ENCODE assay signal across 18 cellular contexts in genomic region chr5:31096238-31096865, GRCh38.
DNase-seq lines count a peak whose midpoint lies in the region; ATAC-seq, FAIRE-seq and TF ChIP-seq lines count a peak whose summit lies in the region.
"Had no signal": no experiment of that assay in that cellular context is flagged by ENCODE, and none has a peak within 500 bp of the region (broad histone marks: within the 10 kb centered on the region; RNA-seq: fewer than 3 reads in every experiment).

No MANE protein-coding gene starts in this region.

- H3K4me1 ChIP-seq in H1 (replicated peaks in 1 of 4; ENCODE audit: control insufficient read depth in 3 of 4, insufficient read depth in 4 of 4, low read length in 3 of 4), result no peaks in the 10 kb centered on the region
- H3K4me1 ChIP-seq: colonic mucosa had no signal

- H3K4me3 ChIP-seq in H1 (ENCODE audit: extremely low read depth in 1 of 4, insufficient read depth in 2 of 4, low read depth in 3 of 4, low read length in 4 of 4), result no peak overlapping the region
- H3K4me3 ChIP-seq: colonic mucosa had no signal

- no peaks in the 10 kb centered on the region for H3K27me3 Mint-ChIP-seq in mesothelial cell of epicardium (ENCODE audit: low read depth)
- H3K27me3 Mint-ChIP-seq: stimulated activated naive CD8-positive, alpha-beta T cell treated with anti-CD3 and anti-CD28 coated beads, Interleukin-15, amount 100 ng/mL, for 72 hours had no signal

- no peak overlapping the region for H4K5ac ChIP-seq in H1 (ENCODE audit: insufficient read length, low read depth, low read length)

- POLR2A ChIA-PET in H1 (lab: Charles Lee; ENCODE audit: partially characterized antibody), result no interaction called here

- H3K9me3 Mint-ChIP-seq in mesothelial cell of epicardium, result peaks cover 5% of the 10 kb centered on the region
- H3K9me3 Mint-ChIP-seq: activated naive CD4-positive, alpha-beta T cell treated with anti-CD3 and anti-CD28 coated beads for 36 hours had no signal

- peaks cover 3% of the 10 kb centered on the region for H3K4me1 Mint-ChIP-seq in mesothelial cell of epicardium
- H3K4me1 Mint-ChIP-seq: immature natural killer cell; stimulated activated naive CD8-positive, alpha-beta T cell treated with anti-CD3 and anti-CD28 coated beads, Interleukin-15, amount 100 ng/mL, for 72 hours had no signal

- H2BK12ac ChIP-seq in H1 (ENCODE audit: low read depth, low read length), result no peak overlapping the region

- H2AFZ ChIP-seq in H1 (ENCODE audit: low read length), result peak overlapping the region; percentile 81

- H3K36me3 ChIP-seq in H1 (ENCODE audit: control insufficient read depth in 2 of 4, insufficient read depth in 4 of 4, low read length in 3 of 4), result no peaks in the 10 kb centered on the region
- H3K36me3 ChIP-seq: colonic mucosa had no signal

- no peak overlapping the region for H3K56ac ChIP-seq in H1 (replicated peaks; ENCODE audit: insufficient read length, low read depth, low read length)

- no peak overlapping the region for H3K4me3 Mint-ChIP-seq in mesothelial cell of epicardium
- H3K4me3 Mint-ChIP-seq: activated naive CD4-positive, alpha-beta T cell treated with anti-CD3 and anti-CD28 coated beads for 36 hours; H9; immature natural killer cell; stimulated activated naive CD8-positive, alpha-beta T cell treated with anti-CD3 and anti-CD28 coated beads, Interleukin-15, amount 100 ng/mL, for 72 hours had no signal

- no peak for TF ChIP-seq RAD21 in H1 (IDR thresholded peaks at IDR 0.05 in 1 of 2, conservative IDR thresholded peaks at IDR 0.05 in 1 of 2; ENCODE audit: low read depth in 2 of 2, low read length in 2 of 2)

- H2AK5ac ChIP-seq in H1 (ENCODE audit: low read depth, low read length), result no peak overlapping the region

- TF ChIP-seq EP300 in H1 (IDR thresholded peaks at IDR 0.05; ENCODE audit: borderline replicate concordance in 1 of 2, low read depth in 2 of 2, low read length in 2 of 2), result no peak

- no peak for TF ChIP-seq POLR2A in H1 (IDR thresholded peaks at IDR 0.05; ENCODE audit: control extremely low read depth in 1 of 2, low read depth in 2 of 2, low read length in 2 of 2)

- DNase-seq in COLO829 (ENCODE audit: low spot score) (peak; percentile 54), NCI-H69 (lab: John Stamatoyannopoulos, UW) (peak; percentile 62), H1 (ENCODE audit: low read depth in 1 of 2, low spot score in 2 of 2) (no peak), mesothelial cell of epicardium (ENCODE audit: low spot score in 2 of 2, unreplicated experiment in 2 of 2) (no peak), NCI-H1694 (lab: John Stamatoyannopoulos, UW) (no peak)
- DNase-seq in activated CD8-positive, alpha-beta memory T cell treated with anti-CD3 and anti-CD28 coated beads, Interleukin-2, amount 50 U/mL, for 4 hours, result no peak
- DNase-seq: activated naive CD4-positive, alpha-beta T cell treated with anti-CD3 and anti-CD28 coated beads for 36 hours; colonic mucosa; H9; immature natural killer cell; NCI-H1436 treated with DMSO at 0.1 percent for 48 hours; NCI-H526; SIG-M5; stimulated activated naive CD8-positive, alpha-beta T cell treated with anti-CD3 and anti-CD28 coated beads, Interleukin-15, amount 100 ng/mL, for 72 hours had no signal

- H3K4me2 ChIP-seq in H1 (ENCODE audit: insufficient read depth in 1 of 2, low read depth in 2 of 2, low read length in 2 of 2), result no peak overlapping the region

- FAIRE-seq in H1 (lab: Jason Lieb, UNC), result no peak
- FAIRE-seq: TTC549 had no signal

- no peak overlapping the region for H2BK15ac ChIP-seq in H1 (ENCODE audit: low read length)

- no peak overlapping the region for H2BK20ac ChIP-seq in H1 (ENCODE audit: low read length)

- H3K9me3 ChIP-seq in H1 (ENCODE audit: insufficient read depth in 2 of 2, low read depth in 1 of 2, low read length in 1 of 2), result 0 out of 4 replicates have a peak, but pooled peaks cover 0 to 3% of the 10 kb centered on the region in 2 experiments
- H3K9me3 ChIP-seq: colonic mucosa had no signal

- no peak overlapping the region for H3K18ac ChIP-seq in H1 (ENCODE audit: extremely low read depth, low read length)

- no peak overlapping the region for H3K27ac ChIP-seq in H1 (ENCODE audit: low read depth, low read length)
- H3K27ac ChIP-seq: C4-2B, colonic mucosa had no signal

- no peaks in the 10 kb centered on the region for H3K23me2 ChIP-seq in H1 (ENCODE audit: low read depth, low read length)

- H3K36me3 Mint-ChIP-seq in mesothelial cell of epicardium, result no peaks in the 10 kb centered on the region
- H3K36me3 Mint-ChIP-seq: immature natural killer cell had no signal

- no peaks in the 10 kb centered on the region for H3K79me2 ChIP-seq in H1 (ENCODE audit: control insufficient read depth in 1 of 2, insufficient read depth in 2 of 2, low read length in 2 of 2)

- H3K9ac ChIP-seq in H1 (replicated peaks in 1 of 4; ENCODE audit: extremely low read depth in 1 of 4, low read depth in 3 of 4, low read length in 3 of 4), result no peak overlapping the region

- WGBS in H1 (ENCODE audit: extremely low coverage in 1 of 2, insufficient coverage in 1 of 2, insufficient read length in 1 of 2, insufficient replicate concordance in 2 of 2, low coverage in 1 of 2, low lambda C conversion rate in 2 of 2, missing lambda C conversion rate in 1 of 2), 2 experiments, result 87% methylated on average over 5 of the region's 5 CpGs; no CpG with 5 or more reads in 1 of the 2 experiments

- no peak for ATAC-seq in HG02885 (IDR thresholded peaks at IDR 0.05; ENCODE audit: poor library complexity, unreplicated experiment)
- ATAC-seq in HG03354 (IDR thresholded peaks at IDR 0.05; ENCODE audit: poor library complexity, severe bottlenecking, unreplicated experiment), result no peak
- ATAC-seq: stimulated activated naive CD8-positive, alpha-beta T cell treated with anti-CD3 and anti-CD28 coated beads, Interleukin-15, amount 100 ng/mL, for 72 hours had no signal

- H4K91ac ChIP-seq in H1 (replicated peaks; ENCODE audit: insufficient read length, low read length), result no peak overlapping the region

- H2BK5ac ChIP-seq in H1 (ENCODE audit: low read depth, low read length), result no peak overlapping the region

- H3K14ac ChIP-seq in H1 (ENCODE audit: insufficient read length), result no peak overlapping the region

- no peaks in the 10 kb centered on the region for H3K27me3 ChIP-seq in H1 (replicated peaks in 1 of 4; ENCODE audit: control insufficient read depth in 3 of 4, extremely low read depth in 1 of 4, insufficient read depth in 3 of 4, low read length in 3 of 4)
- H3K27me3 ChIP-seq: colonic mucosa had no signal

- H4K20me1 ChIP-seq in H1 (replicated peaks in 1 of 2; ENCODE audit: control insufficient read depth in 1 of 2, insufficient read depth in 2 of 2, low read length in 2 of 2), result no peaks in the 10 kb centered on the region

- H3K4ac ChIP-seq in H1 (replicated peaks; ENCODE audit: insufficient read length, low read depth, low read length), result no peak overlapping the region

- H3K23ac ChIP-seq in H1 (ENCODE audit: insufficient read length), result no peak overlapping the region

- no peaks in the 10 kb centered on the region for H3K79me1 ChIP-seq in H1 (ENCODE audit: low read depth, low read length)

- no peak overlapping the region for H2BK120ac ChIP-seq in H1 (replicated peaks; ENCODE audit: low read depth, low read length)

- TF ChIP-seq CTCF in H1 (IDR thresholded peaks at IDR 0.05; ENCODE audit: control extremely low read depth in 1 of 3, insufficient read depth in 1 of 3, low read depth in 1 of 3, low read length in 3 of 3) (no peak), mesothelial cell of epicardium (IDR thresholded peaks at IDR 0.05; ENCODE audit: unreplicated experiment) (no peak)

- CTCF ChIA-PET in H1 (lab: Charles Lee; ENCODE audit: partially characterized antibody), result interaction anchor here (0.7 to 0.8 kb wide), 2 partner anchors 91 to 149 kb away, joined by 3 read pairs; no protein-coding TSS in a partner anchor

- no peak overlapping the region for H4K8ac ChIP-seq in H1 (ENCODE audit: extremely low read depth, insufficient read depth, low read length)

- peak overlapping the region; percentile 28 for H3K27ac Mint-ChIP-seq in mesothelial cell of epicardium
- H3K27ac Mint-ChIP-seq: activated naive CD4-positive, alpha-beta T cell treated with anti-CD3 and anti-CD28 coated beads for 36 hours; H9; immature natural killer cell; stimulated activated naive CD8-positive, alpha-beta T cell treated with anti-CD3 and anti-CD28 coated beads, Interleukin-15, amount 100 ng/mL, for 72 hours had no signal

TF ChIP-seq in H1, 55 proteins besides CTCF, POLR2A, EP300 and RAD21:
- TF ChIP-seq SIX5 (IDR thresholded peaks at IDR 0.05; ENCODE audit: low read depth, low read length), result no peak
- TF ChIP-seq TAF1 (IDR thresholded peaks at IDR 0.05; ENCODE audit: low read depth, low read length), result no peak
- TF ChIP-seq RXRA (IDR thresholded peaks at IDR 0.05; ENCODE audit: insufficient read depth, low read depth, low read length), result no peak
- TF ChIP-seq CBX8 (IDR thresholded peaks at IDR 0.05; ENCODE audit: borderline replicate concordance, low read depth, low read length), result no peak
- no peak for TF ChIP-seq SAP30 (IDR thresholded peaks at IDR 0.05; ENCODE audit: insufficient read depth, insufficient replicate concordance, low read length)

Comparison
In these comparisons a context has a peak if more than half of its experiments do, and no peak if none do; other contexts are left out.
1. DNase-seq: peak in COLO829 (single experiment) and NCI-H69 (single experiment); none in H1 (0 of 2), mesothelial cell of epicardium (0 of 2), NCI-H1694 (single experiment) and activated CD8-positive, alpha-beta memory T cell treated with anti-CD3 and anti-CD28 coated beads, Interleukin-2, amount 50 U/mL, for 4 hours (single experiment).